Comparison of ENCODE assay signal across 9 cellular contexts in the genomic region with DNA sequence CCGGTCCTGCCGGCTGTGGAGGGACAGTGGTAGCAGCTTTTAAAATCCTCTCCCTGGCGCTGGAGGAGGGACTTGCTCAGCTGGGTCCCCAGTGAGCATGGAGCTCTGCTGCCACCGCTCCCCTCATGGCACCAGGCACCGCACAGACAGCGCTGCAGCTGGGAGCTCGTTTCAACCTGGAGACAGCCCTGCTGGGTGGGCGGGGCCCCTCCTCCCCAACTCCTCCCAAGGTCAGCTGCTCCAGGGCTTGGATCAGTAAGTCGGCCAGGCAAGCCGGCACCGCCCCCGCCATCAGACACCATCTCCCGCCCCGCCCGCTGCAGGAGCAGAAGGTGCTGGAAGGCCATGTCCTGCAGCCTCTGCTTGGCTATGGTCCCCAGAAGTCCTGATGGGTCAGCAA. TPM values are rescaled to one million over a fixed set of nuclear protein-coding genes. Genes with fewer than 3 reads are reported as not detected.
DNase-seq lines count a peak whose midpoint lies in the region; ATAC-seq and TF ChIP-seq lines count a peak whose summit lies in the region.
"Had no signal": no experiment of that assay in that cellular context is flagged by ENCODE, and none has a peak within 500 bp of the region (broad histone marks: within the 10 kb centered on the region; RNA-seq: fewer than 3 reads in every experiment).

No MANE protein-coding gene starts in this region.

- no peak for TF ChIP-seq CTCF in CD8-positive, alpha-beta T cell (IDR thresholded peaks at IDR 0.05)
- TF ChIP-seq CTCF in adrenal gland (IDR thresholded peaks at IDR 0.05) = no peak
- no peak for TF ChIP-seq CTCF in psoas muscle (IDR thresholded peaks at IDR 0.05)
- TF ChIP-seq CTCF in GM13976 (IDR thresholded peaks at IDR 0.05; ENCODE audit: borderline replicate concordance, control extremely low read depth, extremely low read depth, insufficient read depth, missing control alignments) = no peak

- peak overlapping the region; percentile 80 for H3K4me3 Mint-ChIP-seq in CD8-positive, alpha-beta T cell

- POLR2A ChIA-PET in CD8-positive, alpha-beta T cell (lab: Charles Lee) = interaction anchor here (1.0 to 1.9 kb wide), 3 partner anchors 9 to 17 kb away, joined by 4 to 20 read pairs (median 4); partner anchors contain the start of gene CFAP99

- H3K4me1 ChIP-seq in CD8-positive, alpha-beta T cell (ENCODE audit: insufficient read depth, low read length) = peaks cover 17% of the 10 kb centered on the region
- peaks cover 14 to 17% of the 10 kb centered on the region in 2 donors for H3K4me1 ChIP-seq in adrenal gland (replicated peaks in 1 of 2)
- H3K4me1 ChIP-seq in right cardiac atrium (ENCODE audit: control insufficient read depth, insufficient read depth, low read length) = peaks cover 2% of the 10 kb centered on the region
- peaks cover 24% of the 10 kb centered on the region for H3K4me1 ChIP-seq in psoas muscle

- no peaks in the 10 kb centered on the region for H3K9me3 Mint-ChIP-seq in CD8-positive, alpha-beta T cell

- no peak for TF ChIP-seq POLR2A in adrenal gland (IDR thresholded peaks at IDR 0.05)

- H3K4me3 ChIP-seq in CD8-positive, alpha-beta T cell (ENCODE audit: low read depth, low read length) = peak overlapping the region; percentile 56
- H3K4me3 ChIP-seq in adrenal gland (peak overlapping the region in 2 of 4 donors; percentile 27 to 39), right cardiac atrium (ENCODE audit: low read length) (peak overlapping the region; percentile 11), psoas muscle (peak overlapping the region; percentile 54)

- CTCF ChIA-PET in CD8-positive, alpha-beta T cell (lab: Charles Lee) = interaction anchor here (0.9 to 1.0 kb wide), 2 partner anchors 11 to 17 kb away, joined by 3 to 4 read pairs; partner anchors contain the start of genes CFAP99 and ZFYVE28

- no peak overlapping the region for H3K27ac Mint-ChIP-seq in CD8-positive, alpha-beta T cell

- H3K27ac ChIP-seq in CD8-positive, alpha-beta T cell (ENCODE audit: low read depth, low read length) = no peak overlapping the region
- H3K27ac ChIP-seq in adrenal gland = peak overlapping the region in 2 of 5 donors; percentile 51 to 73
- no peak overlapping the region for H3K27ac ChIP-seq in right cardiac atrium (ENCODE audit: low read length)
- H3K27ac ChIP-seq in psoas muscle = peak overlapping the region; percentile 71

- intact Hi-C loops in CD8-positive, alpha-beta T cell (cut with DNase I, micrococcal nuclease) = no loop called here
- intact Hi-C loops in adrenal gland (cut with DNase I) (no loop called here), right cardiac atrium (cut with DNase I) (loop anchor here in 1 of 4 donors (5.0 kb wide), 1 partner anchor 140 kb away; the partner anchor contains the start of gene MXD4), psoas muscle (cut with DNase I) (loop anchor here in 1 of 2 donors (5.0 kb wide), 2 partner anchors 40 to 135 kb away; no protein-coding TSS in a partner anchor)

- in situ Hi-C loops in GM13976 (cut with MboI; ENCODE audit: low sequenced_read_pairs, unreplicated experiment) = no loop called here

- 0 to 1% (median 0%) methylated on average over 2 to 15 of the region's 15 CpGs for WGBS in adrenal gland, 4 donors
- WGBS in right cardiac atrium = under 1% methylated on average over 15 of the region's 15 CpGs
- WGBS in psoas muscle, 3 donors = 1 to 4% (median 2%) methylated on average over 13 to 15 of the region's 15 CpGs

- H3K36me3 Mint-ChIP-seq in CD8-positive, alpha-beta T cell = no peaks in the 10 kb centered on the region

- no peaks in the 10 kb centered on the region for H3K27me3 ChIP-seq in CD8-positive, alpha-beta T cell (ENCODE audit: insufficient read depth, low read length)
- H3K27me3 ChIP-seq in adrenal gland = no peaks in the 10 kb centered on the region
- no peaks in the 10 kb centered on the region for H3K27me3 ChIP-seq in right cardiac atrium (ENCODE audit: control insufficient read depth, insufficient read depth)
- no peaks in the 10 kb centered on the region for H3K27me3 ChIP-seq in psoas muscle (ENCODE audit: insufficient read depth in 3 of 3, low read length in 2 of 3)

- H3K9me3 ChIP-seq in CD8-positive, alpha-beta T cell (ENCODE audit: low read length) = no peaks in the 10 kb centered on the region
- H3K9me3 ChIP-seq in adrenal gland (replicated peaks in 1 of 3) (no peaks in the 10 kb centered on the region), right cardiac atrium (ENCODE audit: control insufficient read depth, low read length) (no peaks in the 10 kb centered on the region), psoas muscle (no peaks in the 10 kb centered on the region)

- peaks cover 8% of the 10 kb centered on the region for H3K27me3 Mint-ChIP-seq in CD8-positive, alpha-beta T cell (ENCODE audit: low read depth)

- peak in 3 of 7 experiments; percentile 24 to 49 (median 25) for DNase-seq in CD8-positive, alpha-beta T cell
- peak; percentile 54 for DNase-seq in NCI-H1694 (lab: John Stamatoyannopoulos, UW)
- DNase-seq in adrenal gland = peak; percentile 86 to 96 (median 93)
- peak; percentile 58 to 86 (median 80) for DNase-seq in right cardiac atrium
- peak; percentile 80 to 86 for DNase-seq in psoas muscle
- DNase-seq in GM13976 (ENCODE audit: low spot score) = no peak
- DNase-seq in NOMO-1 treated with dmso at 0.1 percent for 144 hours (lab: John Stamatoyannopoulos, UW; ENCODE audit: unreplicated experiment) = no peak

- peak; percentile 76 for ATAC-seq in CD8-positive, alpha-beta T cell
- ATAC-seq in right cardiac atrium (peak; percentile 85 to 86), psoas muscle (peak; percentile 88 to 95 (median 93)), HG02571 (IDR thresholded peaks at IDR 0.05; ENCODE audit: unreplicated experiment) (no peak)

- no peaks in the 10 kb centered on the region for H3K36me3 ChIP-seq in CD8-positive, alpha-beta T cell (ENCODE audit: insufficient read depth, low read length)
- H3K36me3 ChIP-seq in adrenal gland (replicated peaks in 1 of 2) (no peaks in the 10 kb centered on the region), psoas muscle (ENCODE audit: insufficient read depth in 1 of 2, low read depth in 1 of 2) (no peaks in the 10 kb centered on the region)

- H3K4me1 Mint-ChIP-seq in CD8-positive, alpha-beta T cell (ENCODE audit: low read depth) = peaks cover 27% of the 10 kb centered on the region

RNA-seq across cellular contexts. Expression of gene ZFYVE28, which starts 16.4 kb away (rescaled TPM):
- 10 to 100 TPM; 16.5 to 20.2 TPM for total RNA-seq in CD8-positive, alpha-beta T cell
- 10 to 100 TPM; 13.9 to 23.5 (median 16.0) TPM for total RNA-seq in adrenal gland
- 10 to 100 TPM in 2 of 3 donors, 1 to 10 TPM in 1; 4.3 to 24.6 (median 20.0) TPM for polyA plus RNA-seq in adrenal gland
- total RNA-seq in right cardiac atrium = 1 to 10 TPM; 4.4 to 5.9 (median 5.5) TPM
- polyA plus RNA-seq in right cardiac atrium = 3.5 TPM
- total RNA-seq in psoas muscle = 1 to 10 TPM; 3.4 to 7.7 (median 5.0) TPM
- 1 to 10 TPM; 1.7 to 2.9 (median 2.1) TPM for polyA plus RNA-seq in psoas muscle

RNA-seq across cellular contexts. Expression of gene CFAP99, which starts 16.7 kb away (rescaled TPM):
- total RNA-seq in CD8-positive, alpha-beta T cell = under 1 TPM; 0.22 to 0.36 TPM
- total RNA-seq in adrenal gland = 1 to 10 TPM in 7 of 8 donors, under 1 TPM in 1; 0.18 to 5.0 (median 3.0) TPM
- polyA plus RNA-seq in adrenal gland = 1 to 10 TPM; 2.1 to 3.8 (median 3.3) TPM
- not detected for total RNA-seq in right cardiac atrium
- polyA plus RNA-seq in right cardiac atrium = not detected
- total RNA-seq in psoas muscle = not detected
- under 1 TPM in 2 of 3 donors, not detected in 1; 0.03 TPM for polyA plus RNA-seq in psoas muscle
- total RNA-seq: glomerular endothelial cell had no signal

Comparison
In these comparisons a context has a peak if more than half of its experiments do, and no peak if none do; other contexts are left out.
1. DNase-seq: peak in NCI-H1694 (single experiment), adrenal gland (7 of 7), right cardiac atrium (3 of 3) and psoas muscle (2 of 2); none in GM13976 (single experiment) and NOMO-1 treated with dmso at 0.1 percent for 144 hours (single experiment).